ENCODE assay signal across 22 cellular contexts in the genomic region with DNA sequence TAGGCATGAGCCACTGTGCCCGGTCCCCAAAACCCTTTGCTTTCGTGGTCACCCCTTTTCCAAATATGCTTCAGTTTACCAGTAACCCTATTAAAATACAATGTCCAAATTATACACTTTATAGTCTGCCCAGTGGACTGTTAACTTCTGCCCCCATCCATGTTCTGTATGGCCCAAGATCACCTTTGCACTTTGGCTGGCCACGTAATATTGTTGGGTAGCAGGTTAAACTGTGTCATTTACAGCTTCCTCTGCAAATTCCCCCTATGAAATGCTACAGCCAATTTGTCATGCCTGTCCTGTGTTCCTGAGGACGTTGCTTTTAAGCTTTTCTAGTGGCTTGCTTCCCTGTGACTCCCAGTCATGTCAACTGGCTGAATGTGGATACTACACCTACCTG.
DNase-seq lines count a peak whose midpoint lies in the region; ATAC-seq, FAIRE-seq and TF ChIP-seq lines count a peak whose summit lies in the region.
"Had no signal": no experiment of that assay in that cellular context is flagged by ENCODE, and none has a peak within 500 bp of the region (broad histone marks: within the 10 kb centered on the region; RNA-seq: fewer than 3 reads in every experiment).

No MANE protein-coding gene starts in this region.

- in situ Hi-C loops in HepG2 (cut with HindIII; ENCODE audit: extremely low pct_ligation_motif_present, low pct_unique_long_range_greater_than_20kb): no loop called here

- no peaks in the 10 kb centered on the region for H3K9me3 Mint-ChIP-seq in astrocyte (ENCODE audit: unreplicated experiment)
- no peaks in the 10 kb centered on the region for H3K9me3 Mint-ChIP-seq in memory B cell
- H3K9me3 Mint-ChIP-seq: IgD-negative memory B cell had no signal

- no TSS peak for BruUV-seq in HepG2 (replicated peaks; lab: Mats Ljungman, UMichigan)

- TF ChIP-seq RAD21 in liver (IDR thresholded peaks at IDR 0.05) (no peak), HepG2 (CRISPR knock-in tag; IDR thresholded peaks at IDR 0.05) (no peak)

- CTCF ChIA-PET in HepG2 (lab: Yijun Ruan, JAX; ENCODE audit: low intra/inter-chr PET ratio, low total read pairs): no interaction called here

- POLR2A ChIA-PET in HepG2 (lab: Yijun Ruan, JAX): no interaction called here

- H3K4me3 ChIP-seq in liver (ENCODE audit: low read depth in 1 of 3, low read length in 3 of 3) (no peak overlapping the region), HepG2 (replicated peaks in 1 of 3; ENCODE audit: insufficient read depth in 1 of 3, low read depth in 2 of 3, low read length in 3 of 3) (no peak overlapping the region), astrocyte (ENCODE audit: insufficient read depth, low read depth, low read length) (no peak overlapping the region), Peyer's patch (no peak overlapping the region)

- H3K79me2 ChIP-seq in HepG2 (ENCODE audit: insufficient read depth, low read length) (no peaks in the 10 kb centered on the region), astrocyte (ENCODE audit: insufficient read depth, low read length) (no peaks in the 10 kb centered on the region)

- no peaks in the 10 kb centered on the region for H4K20me1 ChIP-seq in HepG2 (ENCODE audit: insufficient read depth, low read length)
- no peaks in the 10 kb centered on the region for H4K20me1 ChIP-seq in astrocyte (ENCODE audit: insufficient read depth, low read length)

- H3K4me1 ChIP-seq in liver (ENCODE audit: control insufficient read depth in 4 of 4, insufficient read depth in 4 of 4, low read length in 3 of 4) (peaks cover 0 to 11% (median 6%) of the 10 kb centered on the region in 4 donors), HepG2 (ENCODE audit: insufficient read depth, low read length) (no peaks in the 10 kb centered on the region), astrocyte (ENCODE audit: insufficient read depth, low read length) (no peaks in the 10 kb centered on the region), Peyer's patch (no peaks in the 10 kb centered on the region)

- H2AFZ ChIP-seq in HepG2 (ENCODE audit: low read length): no peak overlapping the region
- H2AFZ ChIP-seq in astrocyte (ENCODE audit: low read depth, low read length): no peak overlapping the region

- TF ChIP-seq POLR2A in HepG2 (IDR thresholded peaks at IDR 0.05; ENCODE audit: insufficient read depth in 1 of 2, low read depth in 2 of 2, low read length in 2 of 2): no peak
- TF ChIP-seq POLR2A in Peyer's patch (IDR thresholded peaks at IDR 0.05): no peak

- H3K4me2 ChIP-seq in HepG2 (ENCODE audit: low read depth, low read length) (no peak overlapping the region), astrocyte (ENCODE audit: low read length) (no peak overlapping the region)
- H3K4me2 ChIP-seq: KMS-11 had no signal

- no peak for DNase-seq in HepG2 (ENCODE audit: low spot score)
- no peak for DNase-seq in astrocyte (ENCODE audit: low read depth)
- no peak for DNase-seq in memory B cell (ENCODE audit: low spot score in 2 of 2)
- DNase-seq in Peyer's patch: no peak
- DNase-seq: GOT3, HCEC 1CT, MM.1S, NCI-H1417, NCI-H1694, NCI-H2029 treated with DMSO at 0.1 percent for 48 hours, NCI-H2227 treated with DMSO at 0.1 percent for 48 hours, NCI-H526 treated with DMSO at 0.1 percent for 48 hours, SHP77 had no signal

- TF ChIP-seq EP300 in HepG2 (IDR thresholded peaks at IDR 0.05; ENCODE audit: low read depth in 2 of 2, low read length in 2 of 2) (no peak), HepG2 (CRISPR knock-in tag; IDR thresholded peaks at IDR 0.05; ENCODE audit: borderline replicate concordance) (no peak)

- intact Hi-C loops in HepG2 (cut with micrococcal nuclease; ENCODE audit: unreplicated experiment): no loop called here

- H3K9me3 ChIP-seq in liver (ENCODE audit: control insufficient read depth in 4 of 4, low read length in 3 of 4) (no peaks in the 10 kb centered on the region), HepG2 (ENCODE audit: low read length) (no peaks in the 10 kb centered on the region), astrocyte (ENCODE audit: insufficient read depth, low read depth, low read length) (no peaks in the 10 kb centered on the region), Peyer's patch (no peaks in the 10 kb centered on the region)

- H3K27me3 Mint-ChIP-seq in astrocyte (ENCODE audit: low read depth, unreplicated experiment) (peaks cover 3% of the 10 kb centered on the region), memory B cell (no peaks in the 10 kb centered on the region)
- H3K27me3 Mint-ChIP-seq: IgD-negative memory B cell had no signal

- ATAC-seq in HepG2 (no peak), memory B cell (ENCODE audit: low read depth) (no peak), GM21367 (IDR thresholded peaks at IDR 0.05; ENCODE audit: unreplicated experiment) (no peak), GM18867 (IDR thresholded peaks at IDR 0.05; ENCODE audit: unreplicated experiment) (no peak)

- H3K27ac ChIP-seq in liver (ENCODE audit: low read depth in 1 of 2, low read length in 2 of 2) (peak overlapping the region; percentile 36 to 63), HepG2 (ENCODE audit: extremely low read length, insufficient read depth, low read length) (no peak overlapping the region), astrocyte (ENCODE audit: low read depth, low read length) (no peak overlapping the region), Peyer's patch (no peak overlapping the region)
- H3K27ac ChIP-seq: C4-2B, KMS-11, RWPE1 had no signal

- TF ChIP-seq CTCF in liver (IDR thresholded peaks at IDR 0.05; ENCODE audit: low read depth, low read length, missing input control): no peak
- no peak for TF ChIP-seq CTCF in HepG2 (CRISPR knock-in tag; IDR thresholded peaks at IDR 0.05)
- TF ChIP-seq CTCF in astrocyte (IDR thresholded peaks at IDR 0.05; ENCODE audit: insufficient read depth, low read depth, low read length): no peak
- TF ChIP-seq CTCF in Peyer's patch (IDR thresholded peaks at IDR 0.05): no peak

- 26% methylated on average over 4 of the region's 4 CpGs for WGBS in liver
- 0% methylated on average over 1 of the region's 4 CpGs for WGBS in HepG2 (ENCODE audit: low lambda C conversion rate)

- H3K36me3 ChIP-seq in liver (ENCODE audit: control insufficient read depth in 4 of 4, insufficient read depth in 3 of 4, low read depth in 1 of 4, low read length in 3 of 4): no peaks in the 10 kb centered on the region
- H3K36me3 ChIP-seq in HepG2 (replicated peaks in 1 of 2; ENCODE audit: control insufficient read depth in 1 of 2, insufficient read depth in 2 of 2, low read length in 2 of 2): no peaks in the 10 kb centered on the region
- no peaks in the 10 kb centered on the region for H3K36me3 ChIP-seq in astrocyte (ENCODE audit: insufficient read depth, low read length)
- no peaks in the 10 kb centered on the region for H3K36me3 ChIP-seq in Peyer's patch

- H3K27ac Mint-ChIP-seq in astrocyte (ENCODE audit: unreplicated experiment) (no peak overlapping the region), memory B cell (peak overlapping the region; percentile 17)
- H3K27ac Mint-ChIP-seq: IgD-negative memory B cell had no signal

- H3K9ac ChIP-seq in liver (ENCODE audit: low read depth in 1 of 2, low read length in 2 of 2): no peak overlapping the region
- no peak overlapping the region for H3K9ac ChIP-seq in HepG2 (ENCODE audit: insufficient read depth, low read depth, low read length)
- H3K9ac ChIP-seq in astrocyte (ENCODE audit: low read length): no peak overlapping the region
- H3K9ac ChIP-seq: KMS-11 had no signal

- H3K36me3 Mint-ChIP-seq in astrocyte (ENCODE audit: low read depth, unreplicated experiment): no peaks in the 10 kb centered on the region
- H3K36me3 Mint-ChIP-seq in memory B cell: peaks cover 6% of the 10 kb centered on the region

- H3K4me3 Mint-ChIP-seq in astrocyte (ENCODE audit: unreplicated experiment): no peak overlapping the region
- H3K4me3 Mint-ChIP-seq in memory B cell: no peak overlapping the region
- H3K4me3 Mint-ChIP-seq: IgD-negative memory B cell had no signal

- H3K27me3 ChIP-seq in liver (ENCODE audit: control insufficient read depth in 4 of 4, insufficient read depth in 4 of 4, low read length in 3 of 4): peaks cover 0 to 4% (median 0%) of the 10 kb centered on the region in 4 donors
- no peaks in the 10 kb centered on the region for H3K27me3 ChIP-seq in HepG2 (ENCODE audit: control insufficient read depth in 1 of 2, insufficient read depth in 2 of 2, low read length in 2 of 2)
- H3K27me3 ChIP-seq in astrocyte (ENCODE audit: insufficient read depth, low read length): no peaks in the 10 kb centered on the region
- H3K27me3 ChIP-seq in Peyer's patch: no peaks in the 10 kb centered on the region

- FAIRE-seq in HepG2 (lab: Jason Lieb, UNC): no peak
- FAIRE-seq in astrocyte (lab: Jason Lieb, UNC): peak; percentile 26
- FAIRE-seq: D721Med, GM18507 had no signal

- no peaks in the 10 kb centered on the region for H3K4me1 Mint-ChIP-seq in astrocyte (ENCODE audit: low read depth, unreplicated experiment)
- H3K4me1 Mint-ChIP-seq in memory B cell: no peaks in the 10 kb centered on the region

TF ChIP-seq in liver, 16 proteins besides CTCF, POLR2A, EP300 and RAD21 (continues in another document):
- TF ChIP-seq YY1 (IDR thresholded peaks at IDR 0.05): peak; percentile 44

TF ChIP-seq in HepG2, 621 proteins besides CTCF, POLR2A, EP300 and RAD21:
- no peak for TF ChIP-seq ZBTB1 (CRISPR knock-in tag; IDR thresholded peaks at IDR 0.05; ENCODE audit: borderline replicate concordance)
- TF ChIP-seq TCF12 (IDR thresholded peaks at IDR 0.05): no peak
- TF ChIP-seq TCF12 (CRISPR knock-in tag; IDR thresholded peaks at IDR 0.05): no peak
- no peak for TF ChIP-seq FOXJ3 (CRISPR knock-in tag; IDR thresholded peaks at IDR 0.05; ENCODE audit: borderline replicate concordance)
- TF ChIP-seq PTBP1 (IDR thresholded peaks at IDR 0.05; ENCODE audit: low read depth, low read length, poor library complexity, severe bottlenecking): no peak
TF ChIP-seq in HepG2: peak in this region for 0.

Comparison
In these comparisons a context has a peak if more than half of its experiments do, and no peak if none do; other contexts are left out.
1. H3K27ac ChIP-seq: peak in liver (2 of 2); none in HepG2 (single experiment), astrocyte (single experiment) and Peyer's patch (0 of 4).